8 cellular contexts compared by ENCODE assay signal in genomic region chr5:168578506-168579205, GRCh38. TPM values are rescaled to one million over a fixed set of nuclear protein-coding genes. Genes with fewer than 3 reads are reported as not detected.
DNase-seq lines count a peak whose midpoint lies in the region; ATAC-seq and TF ChIP-seq lines count a peak whose summit lies in the region.

No MANE protein-coding gene starts in this region.

- peak overlapping the region; percentile 76 for H3K27ac Mint-ChIP-seq in T-helper 1 cell treated with Interleukin-12 subunit alpha and Interleukin-12 subunit beta and Interleukin-4 antibody, amounts not matched to agents 30 μg/mL and 1 μg/mL, for 36 hours

- TF ChIP-seq EP300 in esophagus muscularis mucosa (IDR thresholded peaks at IDR 0.05): no peak

- H3K9me3 ChIP-seq in esophagus muscularis mucosa (no peaks in the 10 kb centered on the region), neuron (ENCODE audit: low read length) (no peaks in the 10 kb centered on the region)

- H3K27me3 Mint-ChIP-seq in T-helper 1 cell treated with Interleukin-12 subunit alpha and Interleukin-12 subunit beta and Interleukin-4 antibody, amounts not matched to agents 30 μg/mL and 1 μg/mL, for 36 hours (ENCODE audit: low read depth): no peaks in the 10 kb centered on the region

- H3K36me3 ChIP-seq in esophagus muscularis mucosa (no peaks in the 10 kb centered on the region), neuron (ENCODE audit: insufficient read depth, low read length) (peaks cover 20% of the 10 kb centered on the region)

- peak overlapping the region; percentile 96 to 98 (median 97) for H3K27ac ChIP-seq in esophagus muscularis mucosa (replicated peaks in 1 of 4)

- intact Hi-C loops in esophagus muscularis mucosa (cut with DNase I): loop anchor here (5.0 kb wide), 1 partner anchor 91 kb away; the partner anchor contains the start of gene RARS1

- peaks cover 19% of the 10 kb centered on the region for H3K36me3 Mint-ChIP-seq in T-helper 1 cell treated with Interleukin-12 subunit alpha and Interleukin-12 subunit beta and Interleukin-4 antibody, amounts not matched to agents 30 μg/mL and 1 μg/mL, for 36 hours (ENCODE audit: low read depth)

- H3K4me1 ChIP-seq in esophagus muscularis mucosa (peaks cover 24 to 44% (median 31%) of the 10 kb centered on the region in 4 donors), neuron (ENCODE audit: insufficient read depth, low read length) (peaks cover 19% of the 10 kb centered on the region)

- peak overlapping the region; percentile 92 for H3K4me3 Mint-ChIP-seq in T-helper 1 cell treated with Interleukin-12 subunit alpha and Interleukin-12 subunit beta and Interleukin-4 antibody, amounts not matched to agents 30 μg/mL and 1 μg/mL, for 36 hours

- ATAC-seq in GM19395 (IDR thresholded peaks at IDR 0.05; ENCODE audit: unreplicated experiment) (peak; percentile 16), HG03442 (IDR thresholded peaks at IDR 0.05; ENCODE audit: unreplicated experiment) (peak; percentile 9)

- H3K4me3 ChIP-seq in esophagus muscularis mucosa: peak overlapping the region; percentile 91 to 98 (median 94)
- peak overlapping the region; percentile 99 for H3K4me3 ChIP-seq in neuron (ENCODE audit: low read length)

- no peak for TF ChIP-seq POLR2A in esophagus muscularis mucosa (IDR thresholded peaks at IDR 0.05; ENCODE audit: low read depth)

- peaks cover 5% of the 10 kb centered on the region for H3K9me3 Mint-ChIP-seq in T-helper 1 cell treated with Interleukin-12 subunit alpha and Interleukin-12 subunit beta and Interleukin-4 antibody, amounts not matched to agents 30 μg/mL and 1 μg/mL, for 36 hours

- H3K27me3 ChIP-seq in esophagus muscularis mucosa (no peaks in the 10 kb centered on the region), neuron (ENCODE audit: insufficient read depth, low read length) (no peaks in the 10 kb centered on the region)

- H3K4me1 Mint-ChIP-seq in T-helper 1 cell treated with Interleukin-12 subunit alpha and Interleukin-12 subunit beta and Interleukin-4 antibody, amounts not matched to agents 30 μg/mL and 1 μg/mL, for 36 hours (ENCODE audit: low read depth): peaks cover 40% of the 10 kb centered on the region

- TF ChIP-seq CTCF in esophagus muscularis mucosa (IDR thresholded peaks at IDR 0.05): no peak

- DNase-seq in COLO668 (lab: John Stamatoyannopoulos, UW; ENCODE audit: unreplicated experiment) (peak; percentile 53), esophagus muscularis mucosa (ENCODE audit: extremely low spot score) (no peak), iPS-NIHi7 (ENCODE audit: extremely low spot score) (no peak)
- DNase-seq in stimulated activated CD4-positive, alpha-beta T cell treated with anti-CD3 and anti-CD28 coated beads, Interleukin-4, amount 100 ng/mL, for 1 hour: no peak

- no peak overlapping the region for H2AFZ ChIP-seq in neuron (ENCODE audit: low read depth, low read length)

- 0% methylated on average over 32 of the region's 32 CpGs for WGBS in esophagus muscularis mucosa

RNA-seq across cellular contexts. Expression of gene PANK3, which starts 0.5 kb away (rescaled TPM):
- total RNA-seq in esophagus muscularis mucosa: 10 to 100 TPM; 26.0 to 34.5 (median 29.4) TPM

RNA-seq across cellular contexts. Expression of gene FBLL1, which starts 49.6 kb away (rescaled TPM):
- total RNA-seq in esophagus muscularis mucosa: under 1 TPM in 2 of 4 donors, not detected in 2; 0.29 to 0.33 TPM
